Comparison of ENCODE assay signal across 6 cellular contexts in the genomic region with DNA sequence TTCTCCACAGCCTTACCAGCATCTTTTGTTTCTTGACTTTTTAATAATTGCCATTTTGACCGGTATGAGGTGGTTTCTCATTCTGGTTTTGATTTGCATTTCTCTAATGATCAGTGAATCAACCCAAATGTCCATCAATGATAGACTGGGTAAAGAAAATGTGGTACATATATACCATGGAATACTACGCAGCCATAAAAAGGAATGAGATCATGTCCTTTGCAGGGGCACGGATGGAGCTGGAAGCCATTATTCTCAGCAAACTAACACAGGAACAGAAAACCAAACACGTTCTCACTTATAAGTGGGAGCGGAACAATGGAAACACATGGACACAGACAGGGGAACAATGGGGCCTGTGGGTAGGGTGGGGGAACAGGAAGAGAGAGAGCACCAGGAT. TPM values are rescaled to one million over a fixed set of nuclear protein-coding genes. Genes with fewer than 3 reads are reported as not detected.
"Had no signal": no experiment of that assay in that cellular context is flagged by ENCODE, and none has a peak within 500 bp of the region (broad histone marks: within the 10 kb centered on the region; RNA-seq: fewer than 3 reads in every experiment).

No MANE protein-coding gene starts in this region.

RNA-seq across cellular contexts. Expression of a gene that starts 55.5 kb away (rescaled TPM):
- total RNA-seq: M059J, NCI-H460, PC-3, Right ventricle myocardium superior, SJSA1, T-cell had no signal
